Comparison of ENCODE assay signal across 9 cellular contexts in the genomic region with DNA sequence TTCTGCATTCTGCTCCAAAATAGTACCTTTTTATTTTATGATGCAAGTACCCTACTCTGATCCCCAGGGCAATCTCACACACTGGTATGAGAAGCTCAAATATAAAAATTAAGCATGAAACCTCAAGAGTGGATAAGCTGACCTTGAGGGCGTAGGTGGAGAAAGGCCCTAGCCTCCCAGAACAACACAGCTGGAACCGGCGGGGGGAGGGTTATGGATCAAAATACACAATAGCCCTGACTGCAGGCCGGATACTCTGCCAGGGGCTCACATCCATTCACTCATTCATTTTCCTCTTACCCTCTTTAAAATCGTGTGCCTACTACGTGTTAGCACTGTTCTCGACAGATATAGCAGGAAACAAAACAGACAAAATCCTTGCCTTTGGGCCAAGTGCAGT. TPM values are rescaled to one million over a fixed set of nuclear protein-coding genes. Genes with fewer than 3 reads are reported as not detected.
DNase-seq lines count a peak whose midpoint lies in the region; ATAC-seq and TF ChIP-seq lines count a peak whose summit lies in the region.
"Had no signal": no experiment of that assay in that cellular context is flagged by ENCODE, and none has a peak within 500 bp of the region (broad histone marks: within the 10 kb centered on the region; RNA-seq: fewer than 3 reads in every experiment).

No MANE protein-coding gene starts in this region.

- intact Hi-C loops in esophagus muscularis mucosa (cut with DNase I), result no loop called here
- intact Hi-C loops in ovary (cut with DNase I), result no loop called here

- no peak for ATAC-seq in HG02973 (IDR thresholded peaks at IDR 0.05; ENCODE audit: unreplicated experiment)

- no peak for TF ChIP-seq POLR2A in esophagus muscularis mucosa (IDR thresholded peaks at IDR 0.05; ENCODE audit: low read depth)
- TF ChIP-seq POLR2A in ovary (IDR thresholded peaks at IDR 0.05), result no peak

- no peaks in the 10 kb centered on the region for H3K9me3 ChIP-seq in esophagus muscularis mucosa
- no peaks in the 10 kb centered on the region for H3K9me3 ChIP-seq in ovary

- TF ChIP-seq EP300 in esophagus muscularis mucosa (IDR thresholded peaks at IDR 0.05) (no peak), ovary (IDR thresholded peaks at IDR 0.05) (no peak)

- peaks cover 90 to 100% (median 100%) of the 10 kb centered on the region in 4 donors for H3K4me1 ChIP-seq in esophagus muscularis mucosa
- H3K4me1 ChIP-seq in ovary (ENCODE audit: insufficient read depth), result peaks cover 70% of the 10 kb centered on the region

- no peak overlapping the region for H3K4me3 ChIP-seq in esophagus muscularis mucosa
- no peak overlapping the region for H3K4me3 ChIP-seq in ovary

- TF ChIP-seq CTCF in esophagus muscularis mucosa (IDR thresholded peaks at IDR 0.05) (no peak), ovary (IDR thresholded peaks at IDR 0.05) (no peak)

- no peaks in the 10 kb centered on the region for H3K36me3 ChIP-seq in esophagus muscularis mucosa
- H3K36me3 ChIP-seq in ovary, result no peaks in the 10 kb centered on the region

- WGBS in esophagus muscularis mucosa, result 54% methylated on average over 7 of the region's 7 CpGs
- WGBS in ovary, 3 donors, result 3 to 15% (median 7%) methylated on average over 7 of the region's 7 CpGs

- peak overlapping the region; percentile 83 to 88 (median 85) for H3K27ac ChIP-seq in esophagus muscularis mucosa (replicated peaks in 1 of 4)
- H3K27ac ChIP-seq in ovary, result peak overlapping the region; percentile 70 to 93

- H3K27me3 ChIP-seq in esophagus muscularis mucosa (no peaks in the 10 kb centered on the region), ovary (no peaks in the 10 kb centered on the region)

- DNase-seq in COLO668 (lab: John Stamatoyannopoulos, UW; ENCODE audit: unreplicated experiment) (peak; percentile 39), RPMI7951 (ENCODE audit: low read depth) (peak; percentile 96), esophagus muscularis mucosa (ENCODE audit: extremely low spot score) (no peak), ovary (peak in 1 of 5 donors; percentile 69), activated gamma-delta T cell treated with Interleukin-2 at 50 U/mL for 16 hours (no peak), SHP77 (lab: John Stamatoyannopoulos, UW) (no peak)
- no peak for DNase-seq in activated naive CD4-positive, alpha-beta T cell (lab: John Stamatoyannopoulos, UW)
- DNase-seq: naive B cell had no signal

RNA-seq across cellular contexts. Expression of gene ECE1, which starts 32.8 kb away (rescaled TPM):
- 112 and 131 TPM in 2 replicates for total RNA-seq in RPMI7951 (2014; rRNA removed; shearing (Covaris generic))
- total RNA-seq in esophagus muscularis mucosa (100 to 1,000 TPM in 1 of 4 donors, 10 to 100 TPM in 3; 53.6 to 101 (median 80.7) TPM), ovary (100 to 1,000 TPM in 4 of 7 donors, 10 to 100 TPM in 3; 37.3 to 183 (median 119) TPM)
- polyA plus RNA-seq in ovary, result 100 to 1,000 TPM in 1 of 2 donors, 10 to 100 TPM in 1; 84.0 to 313 TPM

Comparison
In these comparisons a context has a peak if more than half of its experiments do, and no peak if none do; other contexts are left out.
1. DNase-seq: peak in COLO668 (single experiment) and RPMI7951 (single experiment); none in esophagus muscularis mucosa (single experiment), activated gamma-delta T cell treated with Interleukin-2 at 50 U/mL for 16 hours (single experiment), SHP77 (0 of 2) and activated naive CD4-positive, alpha-beta T cell (0 of 4).